ENCODE assay signal across 21 cellular contexts in the genomic region with DNA sequence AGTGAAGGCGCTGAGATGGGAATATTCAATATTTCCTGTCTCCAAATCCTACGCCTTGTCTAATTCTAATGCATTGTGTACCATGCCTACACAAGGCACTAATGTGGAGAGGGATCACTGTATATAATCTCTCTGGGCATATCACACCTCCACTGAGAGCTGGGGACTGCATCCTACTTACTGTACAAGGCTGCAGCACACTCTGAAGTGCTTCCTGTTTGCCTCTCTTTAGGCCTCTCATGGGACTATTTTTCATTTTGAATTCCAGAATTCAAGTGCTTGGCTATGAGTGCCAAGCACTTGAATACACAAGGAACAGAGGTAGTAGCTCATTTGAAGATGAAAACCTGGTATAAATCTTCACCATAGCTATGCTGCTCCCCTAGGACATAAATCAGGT.
"Had no signal": no experiment of that assay in that cellular context is flagged by ENCODE, and none has a peak within 500 bp of the region (broad histone marks: within the 10 kb centered on the region; RNA-seq: fewer than 3 reads in every experiment).

No MANE protein-coding gene starts in this region.

- H3K27me3 Mint-ChIP-seq: activated CD8-positive, alpha-beta T cell treated with anti-CD3 and anti-CD28 coated beads for 36 hours had no signal

- ATAC-seq: activated CD4-positive, CD25-positive, alpha-beta regulatory T cell treated with anti-CD3 and anti-CD28 coated beads, Interleukin-2, amount 50 U/mL, for 24 hours; activated CD8-positive, alpha-beta T cell treated with anti-CD3 and anti-CD28 coated beads for 36 hours; PC-3 had no signal

- H3K4me3 Mint-ChIP-seq: activated CD8-positive, alpha-beta T cell treated with anti-CD3 and anti-CD28 coated beads for 36 hours; activated naive CD4-positive, alpha-beta T cell treated with anti-CD3 and anti-CD28 coated beads, Interleukin-2, amount 50 U/mL, for 24 hours; activated T-cell treated with anti-CD3 and anti-CD28 coated beads, Interleukin-2, amount 50 U/mL, for 24 hours; activated T-helper 1 cell treated with anti-CD3 and anti-CD28 coated beads, Interleukin-12 subunit alpha, Interleukin-12 subunit beta, Interleukin-2, Interleukin-4 antibody, amounts not matched to agents 30 ng/mL and 10 ng/mL and 1 ng/mL, durations not matched to agents 14 hours and 24 hours and 36 hours; T-helper 1 cell treated with Interleukin-12 subunit alpha and Interleukin-12 subunit beta and Interleukin-4 antibody, amounts not matched to agents 30 μg/mL and 1 μg/mL, for 36 hours had no signal

- H3K36me3 Mint-ChIP-seq: activated naive CD4-positive, alpha-beta T cell treated with anti-CD3 and anti-CD28 coated beads, Interleukin-2, amount 50 U/mL, for 24 hours had no signal

- DNase-seq: activated CD4-positive, alpha-beta T cell treated with anti-CD3 and anti-CD28 coated beads for 4 hours; activated CD8-positive, alpha-beta memory T cell treated with anti-CD3 and anti-CD28 coated beads, Interleukin-2, amount 50 U/mL, for 48 hours; activated CD8-positive, alpha-beta T cell treated with anti-CD3 and anti-CD28 coated beads for 36 hours; activated effector memory CD4-positive, alpha-beta T cell treated with Interleukin-2 at 50 U/mL for 16 hours; activated naive CD4-positive, alpha-beta T cell; activated T-cell treated with anti-CD3 and anti-CD28 coated beads, Interleukin-2, amount 50 U/mL, for 24 hours; aorta; caudate nucleus; Karpas-422; MM.1S; NCI-H146; NCI-H187 treated with DMSO at 0.1 percent for 48 hours; NCI-H2171; NCI-H345; NCI-H524; PC-3; SHP77 had no signal

- H3K27ac Mint-ChIP-seq: activated CD8-positive, alpha-beta T cell treated with anti-CD3 and anti-CD28 coated beads for 36 hours; activated naive CD4-positive, alpha-beta T cell treated with anti-CD3 and anti-CD28 coated beads, Interleukin-2, amount 50 U/mL, for 24 hours; activated T-cell treated with anti-CD3 and anti-CD28 coated beads, Interleukin-2, amount 50 U/mL, for 24 hours; activated T-helper 1 cell treated with anti-CD3 and anti-CD28 coated beads, Interleukin-12 subunit alpha, Interleukin-12 subunit beta, Interleukin-2, Interleukin-4 antibody, amounts not matched to agents 30 ng/mL and 10 ng/mL and 1 ng/mL, durations not matched to agents 14 hours and 24 hours and 36 hours; T-helper 1 cell treated with Interleukin-12 subunit alpha and Interleukin-12 subunit beta and Interleukin-4 antibody, amounts not matched to agents 30 μg/mL and 1 μg/mL, for 36 hours had no signal

- H3K4me1 Mint-ChIP-seq: activated naive CD4-positive, alpha-beta T cell treated with anti-CD3 and anti-CD28 coated beads, Interleukin-2, amount 50 U/mL, for 24 hours had no signal

- H3K9me3 Mint-ChIP-seq: activated naive CD4-positive, alpha-beta T cell treated with anti-CD3 and anti-CD28 coated beads, Interleukin-2, amount 50 U/mL, for 24 hours; activated T-cell treated with anti-CD3 and anti-CD28 coated beads, Interleukin-2, amount 50 U/mL, for 24 hours had no signal
